Comparison of ENCODE assay signal across 14 cellular contexts in the genomic region with DNA sequence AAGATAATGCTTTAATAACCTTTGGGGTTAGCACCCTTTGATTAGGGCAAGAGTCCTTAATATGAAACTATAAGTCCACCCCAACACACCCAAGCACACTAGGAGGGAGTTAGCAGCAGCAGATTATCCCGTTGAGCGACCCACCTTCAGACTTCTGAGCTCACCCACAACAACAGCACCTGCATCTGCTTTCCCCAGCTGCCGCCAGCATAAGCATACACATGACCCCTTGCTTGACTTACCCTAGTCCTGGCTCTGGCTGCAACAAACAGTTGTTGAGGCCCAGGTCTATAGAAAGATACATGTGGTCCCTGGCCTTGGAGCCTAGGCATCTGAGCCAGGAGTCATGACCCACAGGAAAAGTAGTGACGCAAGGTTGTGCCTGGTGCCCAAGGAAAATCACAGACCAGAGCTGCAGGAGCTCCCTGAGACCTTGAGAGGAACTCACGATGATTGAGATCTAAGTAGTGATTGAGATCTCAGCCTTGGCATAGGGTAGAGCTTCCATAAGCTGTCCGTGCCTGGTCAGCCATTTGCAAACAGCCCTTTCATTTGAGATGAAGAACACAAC. TPM values are rescaled to one million over a fixed set of nuclear protein-coding genes. Genes with fewer than 3 reads are reported as not detected.
A peak's percentile ranks its signal among the peaks of the same experiment; 100 is the strongest.
DNase-seq lines count a peak whose midpoint lies in the region; ATAC-seq and TF ChIP-seq lines count a peak whose summit lies in the region.
"Had no signal": no experiment of that assay in that cellular context is flagged by ENCODE, and none has a peak within 500 bp of the region (broad histone marks: within the 10 kb centered on the region; RNA-seq: fewer than 3 reads in every experiment).

No MANE protein-coding gene starts in this region.

- H3K4me1 Mint-ChIP-seq in endothelial cell (ENCODE audit: unreplicated experiment) = peaks cover 46% of the 10 kb centered on the region

- peaks cover 12% of the 10 kb centered on the region for H3K27me3 Mint-ChIP-seq in endothelial cell (ENCODE audit: unreplicated experiment)

- H3K4me2 ChIP-seq in HCT116 (ENCODE audit: low read length) = peak overlapping the region; percentile 60
- H3K4me2 ChIP-seq in SU-DHL-6 (ENCODE audit: low read depth, low read length, poor library complexity, severe bottlenecking) = peak overlapping the region; percentile 47

- H3K9me3 ChIP-seq in HCT116 (ENCODE audit: control insufficient read depth in 1 of 2, insufficient read depth in 1 of 2, low read depth in 1 of 2, low read length in 2 of 2) (no peaks in the 10 kb centered on the region), SU-DHL-6 (ENCODE audit: insufficient read depth, low read length) (no peaks in the 10 kb centered on the region)
- H3K9me3 ChIP-seq: right atrium auricular region had no signal

- BruUV-seq in HCT116 (replicated peaks; lab: Mats Ljungman, UMichigan) = no TSS peak

- no peaks in the 10 kb centered on the region for H3K36me3 ChIP-seq in HCT116 (ENCODE audit: control insufficient read depth in 1 of 2, insufficient read depth in 2 of 2, low read length in 2 of 2)
- H3K36me3 ChIP-seq in SU-DHL-6 (ENCODE audit: low read length) = no peaks in the 10 kb centered on the region

- H3K4me3 Mint-ChIP-seq in endothelial cell (ENCODE audit: unreplicated experiment) = peak overlapping the region; percentile 9
- H3K4me3 Mint-ChIP-seq: stimulated activated naive CD8-positive, alpha-beta T cell treated with anti-CD3 and anti-CD28 coated beads, Interleukin-15, Interleukin-2, amounts not matched to agents 100 ng/mL and 50 ng/mL, for 24 hours had no signal

- H3K27ac ChIP-seq in HCT116 (ENCODE audit: low read depth, low read length) (0 out of 2 replicates have a peak overlapping the region, but pooled peaks have one; percentile 45), SU-DHL-6 (ENCODE audit: low read depth, low read length) (peak overlapping the region; percentile 91), substantia nigra (ENCODE audit: low read depth, low read length, poor library complexity, severe bottlenecking) (peak overlapping the region; percentile 76)

- H3K27me3 ChIP-seq in HCT116 (ENCODE audit: insufficient read depth, low read length) (no peaks in the 10 kb centered on the region), SU-DHL-6 (ENCODE audit: low read length) (no peaks in the 10 kb centered on the region)
- H3K27me3 ChIP-seq: right atrium auricular region had no signal

- intact Hi-C loops in HCT116 (cut with micrococcal nuclease) = loop anchor here (2.0 kb wide), 1 partner anchor 24 kb away; a partner anchor contains a TSS

- H3F3A ChIP-seq in SU-DHL-6 (ENCODE audit: insufficient read depth) = peaks cover 26% of the 10 kb centered on the region

- peaks cover 32 to 55% of the 10 kb centered on the region in 2 experiments for H3K4me1 ChIP-seq in HCT116 (ENCODE audit: control insufficient read depth in 1 of 2, insufficient read depth in 2 of 2, low read length in 2 of 2)

- TF ChIP-seq POLR2A in HCT116 (IDR thresholded peaks at IDR 0.05; ENCODE audit: borderline replicate concordance, extremely low read depth, insufficient read depth, insufficient read length) = no peak

- no peaks in the 10 kb centered on the region for H3K79me2 ChIP-seq in HCT116 (ENCODE audit: insufficient read depth, low read length)
- no peaks in the 10 kb centered on the region for H3K79me2 ChIP-seq in SU-DHL-6 (ENCODE audit: insufficient read depth, low read length)

- no peak overlapping the region for H3K9ac ChIP-seq in HCT116 (ENCODE audit: low read length)
- H3K9ac ChIP-seq in SU-DHL-6 (ENCODE audit: low read length) = no peak overlapping the region

- H4K20me1 ChIP-seq in HCT116 (ENCODE audit: insufficient read depth) (no peaks in the 10 kb centered on the region), SU-DHL-6 (ENCODE audit: low read depth, low read length) (no peaks in the 10 kb centered on the region)

- TF ChIP-seq CTCF in HCT116 (IDR thresholded peaks at IDR 0.05 in 2 of 3, conservative IDR thresholded peaks at IDR 0.05 in 1 of 3; ENCODE audit: borderline replicate concordance in 1 of 3, insufficient read depth in 1 of 3, low read depth in 2 of 3, low read length in 2 of 3) = no peak
- no peak for TF ChIP-seq CTCF in SU-DHL-6 (IDR thresholded peaks at IDR 0.05; ENCODE audit: insufficient read depth, low read length, poor library complexity, severe bottlenecking)
- TF ChIP-seq CTCF in endothelial cell (IDR thresholded peaks at IDR 0.05; ENCODE audit: unreplicated experiment) = no peak

- RAD21 ChIA-PET in HCT116 (lab: Charles Lee; ENCODE audit: low non-redundant PET in 1 of 2, low total read pairs in 2 of 2, uncharacterized antibody in 2 of 2, unreplicated experiment in 2 of 2) = interaction anchor here in 1 of 2 experiments (0.6 to 0.9 kb wide), 2 partner anchors 247 to 408 kb away, joined by 3 read pairs; no protein-coding TSS in a partner anchor

- H2AFZ ChIP-seq in HCT116 (ENCODE audit: low read depth, low read length, poor library complexity, severe bottlenecking) = no peak overlapping the region
- H2AFZ ChIP-seq in SU-DHL-6 (ENCODE audit: low read depth, low read length, severe bottlenecking) = no peak overlapping the region

- DNase-seq in HCT116 (ENCODE audit: low read depth, low spot score) (no peak), endothelial cell (ENCODE audit: low spot score) (no peak), substantia nigra (lab: John Stamatoyannopoulos, UW) (no peak), ureter (ENCODE audit: low spot score) (no peak), NCI-H187 treated with DMSO at 0.1 percent for 48 hours (lab: John Stamatoyannopoulos, UW) (no peak), HuH-7 (ENCODE audit: low spot score) (no peak)
- DNase-seq: activated CD4-positive, alpha-beta T cell treated with anti-CD3 and anti-CD28 coated beads, Interleukin-2, amount 50 U/mL, for 4 hours; activated effector memory CD4-positive, alpha-beta T cell treated with Interleukin-2 at 50 U/mL for 16 hours; KBM-7 had no signal

- no peaks in the 10 kb centered on the region for H3K9me2 ChIP-seq in HCT116 (ENCODE audit: insufficient read depth)
- H3K9me2 ChIP-seq in SU-DHL-6 (replicated peaks; ENCODE audit: insufficient read depth, low read length) = no peaks in the 10 kb centered on the region

- TF ChIP-seq RAD21 in HCT116 (IDR thresholded peaks at IDR 0.05; ENCODE audit: low read depth) = no peak

- no peak for ATAC-seq in HCT116

- peak overlapping the region; percentile 14 for H3K27ac Mint-ChIP-seq in endothelial cell (ENCODE audit: unreplicated experiment)
- H3K27ac Mint-ChIP-seq: stimulated activated naive CD8-positive, alpha-beta T cell treated with anti-CD3 and anti-CD28 coated beads, Interleukin-15, Interleukin-2, amounts not matched to agents 100 ng/mL and 50 ng/mL, for 24 hours had no signal

- no peak overlapping the region for H3K4me3 ChIP-seq in HCT116 (replicated peaks in 1 of 2; ENCODE audit: low read depth in 1 of 2, low read length in 2 of 2)
- no peak overlapping the region for H3K4me3 ChIP-seq in SU-DHL-6 (ENCODE audit: insufficient read depth, low read length, poor library complexity, severe bottlenecking)
- H3K4me3 ChIP-seq: right atrium auricular region had no signal

- peaks cover 3% of the 10 kb centered on the region for H3K36me3 Mint-ChIP-seq in endothelial cell (ENCODE audit: low read depth, unreplicated experiment)

- CTCF ChIA-PET in HCT116 (lab: Charles Lee) = interaction anchor here (0.9 to 2.2 kb wide), 6 partner anchors 9 to 250 kb away, joined by 3 to 10 read pairs (median 4); no protein-coding TSS in a partner anchor

- POLR2A ChIA-PET in HCT116 (lab: Charles Lee) = no interaction called here

- no peaks in the 10 kb centered on the region for H3K9me3 Mint-ChIP-seq in endothelial cell (ENCODE audit: unreplicated experiment)
- H3K9me3 Mint-ChIP-seq: stimulated activated naive CD8-positive, alpha-beta T cell treated with anti-CD3 and anti-CD28 coated beads, Interleukin-15, Interleukin-2, amounts not matched to agents 100 ng/mL and 50 ng/mL, for 24 hours had no signal

TF ChIP-seq in HCT116, 20 proteins besides CTCF, POLR2A, EP300 and RAD21 (continues in another document):
- TF ChIP-seq CEBPB (IDR thresholded peaks at IDR 0.05; ENCODE audit: low read depth) (no peak), SP1 (IDR thresholded peaks at IDR 0.05; ENCODE audit: low read depth) (no peak), FOSL1 (IDR thresholded peaks at IDR 0.05; ENCODE audit: low read depth) (no peak), EGR1 (IDR thresholded peaks at IDR 0.05; ENCODE audit: low read depth) (no peak), POLR2AphosphoS5 (IDR thresholded peaks at IDR 0.05; ENCODE audit: low read depth, low read length) (no peak), SRF (IDR thresholded peaks at IDR 0.05; ENCODE audit: low read depth) (no peak), TCF7L2 (IDR thresholded peaks at IDR 0.05; ENCODE audit: borderline replicate concordance, extremely low read depth, insufficient read depth, insufficient read length) (no peak), JUND (IDR thresholded peaks at IDR 0.05) (no peak), YY1 (IDR thresholded peaks at IDR 0.05; ENCODE audit: extremely low read depth, insufficient replicate concordance, low read depth, low read length) (no peak), EZH2phosphoT487 (IDR thresholded peaks at IDR 0.05; ENCODE audit: borderline replicate concordance) (no peak)
- TF ChIP-seq, protein P1, sequence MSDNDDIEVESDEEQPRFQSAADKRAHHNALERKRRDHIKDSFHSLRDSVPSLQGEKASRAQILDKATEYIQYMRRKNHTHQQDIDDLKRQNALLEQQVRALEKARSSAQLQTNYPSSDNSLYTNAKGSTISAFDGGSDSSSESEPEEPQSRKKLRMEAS (IDR thresholded peaks at IDR 0.05) = no peak

RNA-seq across cellular contexts. Expression of a gene that starts 19.0 kb away (rescaled TPM):
- total RNA-seq in HCT116 (2021; ENCODE audit: unreplicated experiment) (0.10 TPM), endothelial cell (ENCODE audit: unreplicated experiment) (12.0 TPM), ureter (not detected)
- 0.04 and 0.13 TPM in 2 replicates for polyA plus RNA-seq in HCT116 (2012)
- total RNA-seq: cardiac septum, mononuclear cell, right atrium auricular region had no signal

RNA-seq across cellular contexts. Expression of a gene that starts 24.6 kb away (rescaled TPM):
- 20.6 TPM for total RNA-seq in HCT116 (2021; ENCODE audit: unreplicated experiment)
- 7.4 and 8.7 TPM in 2 replicates for polyA plus RNA-seq in HCT116 (2012)
- 42.4 TPM for total RNA-seq in endothelial cell (ENCODE audit: unreplicated experiment)
- 39.5 TPM for total RNA-seq in ureter

RNA-seq across cellular contexts. Expression of a gene that starts 59.0 kb away (rescaled TPM):
- 5.7 TPM for total RNA-seq in HCT116 (2021; ENCODE audit: unreplicated experiment)
- polyA plus RNA-seq in HCT116 (2012) = 4.9 and 5.4 TPM in 2 replicates
- 6.6 TPM for total RNA-seq in endothelial cell (ENCODE audit: unreplicated experiment)
- total RNA-seq in ureter = 0.55 TPM

Comparison
In these comparisons a context has a peak if more than half of its experiments do, and no peak if none do; other contexts are left out.
1. RNA of a gene that starts 19.0 kb away (total RNA-seq): 12.0 TPM in endothelial cell (single experiment); 0.10 TPM in HCT116 (single experiment) and not detected in ureter (single experiment); every median in the first group is over 10 times any median in the second.
2. Peak in every context shown above with its lines, with median percentiles within 50 percentile points of each other: H3K27ac ChIP-seq.